In genomic region chr2:131425191-131426021, GRCh38 we compare ENCODE assay signal across 10 cellular contexts. TPM values are rescaled to one million over a fixed set of nuclear protein-coding genes. Genes with fewer than 3 reads are reported as not detected.
A peak's percentile ranks its signal among the peaks of the same experiment; 100 is the strongest.
DNase-seq lines count a peak whose midpoint lies in the region; ATAC-seq and TF ChIP-seq lines count a peak whose summit lies in the region.
"Had no signal": no experiment of that assay in that cellular context is flagged by ENCODE, and none has a peak within 500 bp of the region (broad histone marks: within the 10 kb centered on the region; RNA-seq: fewer than 3 reads in every experiment).

No MANE protein-coding gene starts in this region.

- H3K36me3 Mint-ChIP-seq in T-cell: no peaks in the 10 kb centered on the region

- H3K4me1 ChIP-seq in cardiac muscle cell (ENCODE audit: low read depth): no peaks in the 10 kb centered on the region

- H3K4me1 Mint-ChIP-seq in T-cell: peaks cover 6 to 14% (median 9%) of the 10 kb centered on the region in 3 donors

- ATAC-seq in T-cell (replicated peaks in 1 of 4) (peak in 3 of 4 experiments; percentile 24 to 50 (median 30)), GM18907 (IDR thresholded peaks at IDR 0.05; ENCODE audit: unreplicated experiment) (no peak), HG02884 (IDR thresholded peaks at IDR 0.05; ENCODE audit: unreplicated experiment) (no peak)

- peak overlapping the region; percentile 36 for H3K4me3 ChIP-seq in cardiac muscle cell

- peaks cover 74% of the 10 kb centered on the region for H3K27me3 ChIP-seq in cardiac muscle cell

- H3K27ac Mint-ChIP-seq in T-cell: no peak overlapping the region

- no peaks in the 10 kb centered on the region for H3K9me3 Mint-ChIP-seq in T-cell

- DNase-seq in NCI-H748 (lab: John Stamatoyannopoulos, UW; ENCODE audit: unreplicated experiment) (peak; percentile 30), NCI-H748 treated with DMSO at 0.1 percent for 48 hours (lab: John Stamatoyannopoulos, UW) (no peak), T-cell (peak in 1 of 34 experiments; percentile 0), cardiac muscle cell (ENCODE audit: low read depth in 1 of 2, low spot score in 1 of 2) (peak in 1 of 2 donors; percentile 50), retina (peak; percentile 41)
- no peak for DNase-seq in stimulated activated naive CD4-positive, alpha-beta T cell treated with Interleukin-2 at 50 U/mL for 16 hours (lab: John Stamatoyannopoulos, UW)
- DNase-seq: activated CD4-positive, alpha-beta T cell treated with anti-CD3 and anti-CD28 coated beads, Interleukin-2, amount 50 U/mL, for 4 hours; RPMI8226 had no signal

- H3K27me3 Mint-ChIP-seq in T-cell: peaks cover 47 to 59% of the 10 kb centered on the region in 2 donors

- POLR2A ChIA-PET in T-cell (lab: Charles Lee): no interaction called here

- H3K27ac ChIP-seq in cardiac muscle cell: no peak overlapping the region

- H3K4me3 Mint-ChIP-seq in T-cell: peak overlapping the region in 2 of 3 donors; percentile 4 to 23

- CTCF ChIA-PET in T-cell (lab: Charles Lee): no interaction called here

- no peaks in the 10 kb centered on the region for H3K9me3 ChIP-seq in cardiac muscle cell (ENCODE audit: low read depth)

- no peaks in the 10 kb centered on the region for H3K36me3 ChIP-seq in cardiac muscle cell

- no peak for TF ChIP-seq CTCF in cardiac muscle cell (IDR thresholded peaks at IDR 0.05; ENCODE audit: low read depth, low read length)

RNA-seq across cellular contexts. Expression of gene TUBA3D, which starts 50.5 kb away (rescaled TPM):
- total RNA-seq in T-cell (not detected), cardiac muscle cell (not detected in 2 replicates)
- polyA plus RNA-seq in cardiac muscle cell: 0.40 and 0.61 TPM in 2 replicates

Comparison
In these comparisons a context has a peak if more than half of its experiments do, and no peak if none do; other contexts are left out.
1. DNase-seq: peak in NCI-H748 (single experiment) and retina (single experiment); none in NCI-H748 treated with DMSO at 0.1 percent for 48 hours (single experiment) and stimulated activated naive CD4-positive, alpha-beta T cell treated with Interleukin-2 at 50 U/mL for 16 hours (single experiment).
2. ATAC-seq: peak in T-cell (3 of 4); none in GM18907 (single experiment) and HG02884 (single experiment).